Comparison of ENCODE assay signal across 28 cellular contexts in genomic region chr10:74322565-74322964, GRCh38.
"Had no signal": no experiment of that assay in that cellular context is flagged by ENCODE, and none has a peak within 500 bp of the region (broad histone marks: within the 10 kb centered on the region; RNA-seq: fewer than 3 reads in every experiment).

No MANE protein-coding gene starts in this region.

- H3K9me3 ChIP-seq: colonic mucosa, gastrocnemius medialis, neutrophil, testis had no signal

- H3K4me1 Mint-ChIP-seq: endodermal cell, natural killer cell, neural crest cell had no signal

- H3K4me1 ChIP-seq: colonic mucosa, gastrocnemius medialis, lower lobe of right lung, parathyroid adenoma, testis, tibial artery had no signal

- DNase-seq: colonic mucosa; effector CD8-positive, alpha-beta T cell; endodermal cell; foreskin fibroblast; gastrocnemius medialis; head of caudate nucleus; left ventricle myocardium superior; lower lobe of right lung; mesendoderm; natural killer cell; stimulated activated CD4-positive, alpha-beta T cell treated with anti-CD3 and anti-CD28 coated beads, Interleukin-12 subunit alpha, Interleukin-12 subunit beta, amount 100 ng/mL, for 4 hours; stimulated activated CD4-positive, alpha-beta T cell treated with anti-CD3 and anti-CD28 coated beads, Interleukin-1b, Interleukin-23, amount 100 ng/mL, for 48 hours; stimulated activated CD4-positive, alpha-beta T cell treated with anti-CD3 and anti-CD28 coated beads, Interleukin-4, amount 100 ng/mL, for 1 hour; stimulated activated CD8-positive, alpha-beta memory T cell treated with anti-CD3 and anti-CD28 coated beads, Interleukin-4, amount 100 ng/mL, for 48 hours; stimulated activated naive CD4-positive, alpha-beta T cell; substantia nigra; testis; tibial artery had no signal

- H3K27me3 Mint-ChIP-seq: dendritic cell treated with granulocyte-macrophage colony-stimulating factor and Interleukin-4, amounts not matched to agents 40 ng/mL and 50 ng/mL, for 4 days; progenitor cell of endocrine pancreas; type B pancreatic cell had no signal

- H3K4me3 Mint-ChIP-seq: dendritic cell treated with granulocyte-macrophage colony-stimulating factor and Interleukin-4, amounts not matched to agents 40 ng/mL and 50 ng/mL, for 4 days; endodermal cell; natural killer cell; neural crest cell; type B pancreatic cell had no signal

- H3K36me3 ChIP-seq: colonic mucosa, gastrocnemius medialis, lower lobe of right lung, neutrophil had no signal

- H3K27ac Mint-ChIP-seq: dendritic cell treated with granulocyte-macrophage colony-stimulating factor and Interleukin-4, amounts not matched to agents 40 ng/mL and 50 ng/mL, for 4 days; endodermal cell; natural killer cell; progenitor cell of endocrine pancreas; type B pancreatic cell had no signal

- H3K27ac ChIP-seq: colonic mucosa, epithelial cell of prostate, gastrocnemius medialis, lower lobe of right lung, neutrophil, parathyroid adenoma, testis, tibial artery had no signal

- H3K4me3 ChIP-seq: colonic mucosa, gastrocnemius medialis, lower lobe of right lung, smooth muscle cell, testis, tibial artery had no signal

- ATAC-seq: esophagus mucosa, gastrocnemius medialis, left ventricle myocardium superior, lower lobe of right lung, natural killer cell, sciatic nerve had no signal
